In the genomic region with DNA sequence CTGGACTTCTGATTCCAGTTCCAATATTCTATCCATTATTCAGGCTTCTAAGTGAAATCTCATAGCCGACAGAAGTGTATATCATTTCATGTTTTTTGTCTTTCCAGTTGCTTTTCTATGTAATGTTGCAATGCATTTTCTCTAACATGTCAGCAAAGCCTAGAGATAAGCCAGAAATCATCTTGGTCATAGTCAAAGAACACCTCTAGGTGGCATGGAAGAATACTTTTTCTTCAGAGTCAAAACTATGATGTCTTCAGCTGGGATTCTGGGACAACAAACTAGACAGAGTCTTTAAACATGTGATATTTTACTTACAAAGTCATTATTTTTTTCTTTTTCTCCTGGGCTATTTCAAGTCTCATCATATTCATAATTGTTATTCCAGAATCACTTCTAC, we compare ENCODE assay signal across 8 cellular contexts. TPM values are rescaled to one million over a fixed set of nuclear protein-coding genes. Genes with fewer than 3 reads are reported as not detected.
DNase-seq lines count a peak whose midpoint lies in the region; ATAC-seq and TF ChIP-seq lines count a peak whose summit lies in the region.

No MANE protein-coding gene starts in this region.

- peaks cover 16% of the 10 kb centered on the region for H3K27me3 Mint-ChIP-seq in WTC11 (ENCODE audit: low read depth)

- peak in 1 of 8 donors; percentile 36 for ATAC-seq in heart right ventricle
- peak; percentile 24 for ATAC-seq in HG03460 (IDR thresholded peaks at IDR 0.05; ENCODE audit: unreplicated experiment)
- ATAC-seq in WTC11: no peak
- no peak for ATAC-seq in HG02884 (IDR thresholded peaks at IDR 0.05; ENCODE audit: unreplicated experiment)

- peaks cover 0 to 48% (median 0%) of the 10 kb centered on the region in 7 donors for H3K27me3 ChIP-seq in heart right ventricle

- H3K4me1 ChIP-seq in heart right ventricle: peaks cover 0 to 17% (median 0%) of the 10 kb centered on the region in 9 donors

- H3K27ac ChIP-seq in heart right ventricle: peak overlapping the region in 2 of 10 donors; percentile 3 to 47
- no peak overlapping the region for H3K27ac ChIP-seq in VCaP

- no peaks in the 10 kb centered on the region for H3K9me3 ChIP-seq in heart right ventricle

- H3K4me3 Mint-ChIP-seq in WTC11: no peak overlapping the region

- no peaks in the 10 kb centered on the region for H3K9me3 Mint-ChIP-seq in WTC11

- 57 to 58% methylated on average over 1 of the region's 1 CpG for WGBS in heart right ventricle, 2 donors

- no peak overlapping the region for H3K27ac Mint-ChIP-seq in WTC11

- intact Hi-C loops in heart right ventricle (cut with DNase I): loop anchor here in 4 of 10 donors (5.0 to 10.0 kb wide), 3 partner anchors 54 to 476 kb away; a partner anchor contains a TSS
- intact Hi-C loops in cardiac septum (cut with DNase I): loop anchor here (5.0 to 10.0 kb wide), 2 partner anchors 56 to 114 kb away; no protein-coding TSS in a partner anchor

- POLR2A ChIA-PET in WTC11 (lab: Charles Lee): no interaction called here

- CTCF ChIA-PET in WTC11 (lab: Charles Lee): interaction anchor here (0.6 to 2.0 kb wide), 7 partner anchors 14 to 159 kb away, joined by 3 to 7 read pairs (median 5); a partner anchor contains a TSS

- no peaks in the 10 kb centered on the region for H3K36me3 Mint-ChIP-seq in WTC11

- H3K36me3 ChIP-seq in heart right ventricle: no peaks in the 10 kb centered on the region

- H3K4me3 ChIP-seq in heart right ventricle: no peak overlapping the region
- H3K4me3 ChIP-seq in retinal pigment epithelial cell (ENCODE audit: low read length): no peak overlapping the region

- peaks cover 20% of the 10 kb centered on the region for H3K4me1 Mint-ChIP-seq in WTC11

- TF ChIP-seq CTCF in heart right ventricle (IDR thresholded peaks at IDR 0.05) (peak in 6 of 9 donors; percentile 13 to 44 (median 37)), VCaP (conservative IDR thresholded peaks at IDR 0.05) (peak; percentile 67), retinal pigment epithelial cell (conservative IDR thresholded peaks at IDR 0.05; ENCODE audit: low read depth, low read length) (peak; percentile 19), WTC11 (IDR thresholded peaks at IDR 0.05) (no peak)

- DNase-seq in heart right ventricle (no peak), cardiac septum (ENCODE audit: low spot score) (no peak), retinal pigment epithelial cell (ENCODE audit: low read depth) (no peak), WTC11 (ENCODE audit: low spot score) (no peak), cerebellum (ENCODE audit: low spot score) (no peak)

TF ChIP-seq in WTC11, 78 proteins besides CTCF, POLR2A, EP300 and RAD21 (continues in another document):
- TF ChIP-seq ZNF121 (CRISPR knock-in tag; IDR thresholded peaks at IDR 0.05) (no peak), NR3C1 (CRISPR knock-in tag; conservative IDR thresholded peaks at IDR 0.05; ENCODE audit: low read depth) (no peak), SP1 (CRISPR knock-in tag; conservative IDR thresholded peaks at IDR 0.05) (no peak), TEAD1 (CRISPR knock-in tag; IDR thresholded peaks at IDR 0.05) (no peak), ESRRA (CRISPR knock-in tag; IDR thresholded peaks at IDR 0.05; ENCODE audit: borderline replicate concordance) (no peak), SMAD3 (CRISPR knock-in tag; IDR thresholded peaks at IDR 0.05; ENCODE audit: borderline replicate concordance) (no peak), FOXK1 (CRISPR knock-in tag; IDR thresholded peaks at IDR 0.05) (no peak), ZNF263 (CRISPR knock-in tag; IDR thresholded peaks at IDR 0.05; ENCODE audit: low read depth) (no peak)
- TF ChIP-seq, protein P1, sequence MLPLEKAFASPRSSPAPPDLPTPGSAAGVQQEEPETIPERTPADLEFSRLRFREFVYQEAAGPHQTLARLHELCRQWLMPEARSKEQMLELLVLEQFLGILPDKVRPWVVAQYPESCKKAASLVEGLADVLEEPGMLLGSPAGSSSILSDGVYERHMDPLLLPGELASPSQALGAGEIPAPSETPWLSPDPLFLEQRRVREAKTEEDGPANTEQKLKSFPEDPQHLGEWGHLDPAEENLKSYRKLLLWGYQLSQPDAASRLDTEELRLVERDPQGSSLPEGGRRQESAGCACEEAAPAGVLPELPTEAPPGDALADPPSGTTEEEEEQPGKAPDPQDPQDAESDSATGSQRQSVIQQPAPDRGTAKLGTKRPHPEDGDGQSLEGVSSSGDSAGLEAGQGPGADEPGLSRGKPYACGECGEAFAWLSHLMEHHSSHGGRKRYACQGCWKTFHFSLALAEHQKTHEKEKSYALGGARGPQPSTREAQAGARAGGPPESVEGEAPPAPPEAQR (CRISPR knock-in tag; IDR thresholded peaks at IDR 0.05): no peak
- TF ChIP-seq, protein P2, sequence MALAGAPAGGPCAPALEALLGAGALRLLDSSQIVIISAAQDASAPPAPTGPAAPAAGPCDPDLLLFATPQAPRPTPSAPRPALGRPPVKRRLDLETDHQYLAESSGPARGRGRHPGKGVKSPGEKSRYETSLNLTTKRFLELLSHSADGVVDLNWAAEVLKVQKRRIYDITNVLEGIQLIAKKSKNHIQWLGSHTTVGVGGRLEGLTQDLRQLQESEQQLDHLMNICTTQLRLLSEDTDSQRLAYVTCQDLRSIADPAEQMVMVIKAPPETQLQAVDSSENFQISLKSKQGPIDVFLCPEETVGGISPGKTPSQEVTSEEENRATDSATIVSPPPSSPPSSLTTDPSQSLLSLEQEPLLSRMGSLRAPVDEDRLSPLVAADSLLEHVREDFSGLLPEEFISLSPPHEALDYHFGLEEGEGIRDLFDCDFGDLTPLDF (CRISPR knock-in tag; IDR thresholded peaks at IDR 0.05): no peak
- TF ChIP-seq, protein P3, sequence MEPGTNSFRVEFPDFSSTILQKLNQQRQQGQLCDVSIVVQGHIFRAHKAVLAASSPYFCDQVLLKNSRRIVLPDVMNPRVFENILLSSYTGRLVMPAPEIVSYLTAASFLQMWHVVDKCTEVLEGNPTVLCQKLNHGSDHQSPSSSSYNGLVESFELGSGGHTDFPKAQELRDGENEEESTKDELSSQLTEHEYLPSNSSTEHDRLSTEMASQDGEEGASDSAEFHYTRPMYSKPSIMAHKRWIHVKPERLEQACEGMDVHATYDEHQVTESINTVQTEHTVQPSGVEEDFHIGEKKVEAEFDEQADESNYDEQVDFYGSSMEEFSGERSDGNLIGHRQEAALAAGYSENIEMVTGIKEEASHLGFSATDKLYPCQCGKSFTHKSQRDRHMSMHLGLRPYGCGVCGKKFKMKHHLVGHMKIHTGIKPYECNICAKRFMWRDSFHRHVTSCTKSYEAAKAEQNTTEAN (CRISPR knock-in tag; IDR thresholded peaks at IDR 0.05): no peak
- TF ChIP-seq, protein P4, sequence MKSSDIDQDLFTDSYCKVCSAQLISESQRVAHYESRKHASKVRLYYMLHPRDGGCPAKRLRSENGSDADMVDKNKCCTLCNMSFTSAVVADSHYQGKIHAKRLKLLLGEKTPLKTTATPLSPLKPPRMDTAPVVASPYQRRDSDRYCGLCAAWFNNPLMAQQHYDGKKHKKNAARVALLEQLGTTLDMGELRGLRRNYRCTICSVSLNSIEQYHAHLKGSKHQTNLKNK (CRISPR knock-in tag; IDR thresholded peaks at IDR 0.05): no peak
- TF ChIP-seq, protein P5, sequence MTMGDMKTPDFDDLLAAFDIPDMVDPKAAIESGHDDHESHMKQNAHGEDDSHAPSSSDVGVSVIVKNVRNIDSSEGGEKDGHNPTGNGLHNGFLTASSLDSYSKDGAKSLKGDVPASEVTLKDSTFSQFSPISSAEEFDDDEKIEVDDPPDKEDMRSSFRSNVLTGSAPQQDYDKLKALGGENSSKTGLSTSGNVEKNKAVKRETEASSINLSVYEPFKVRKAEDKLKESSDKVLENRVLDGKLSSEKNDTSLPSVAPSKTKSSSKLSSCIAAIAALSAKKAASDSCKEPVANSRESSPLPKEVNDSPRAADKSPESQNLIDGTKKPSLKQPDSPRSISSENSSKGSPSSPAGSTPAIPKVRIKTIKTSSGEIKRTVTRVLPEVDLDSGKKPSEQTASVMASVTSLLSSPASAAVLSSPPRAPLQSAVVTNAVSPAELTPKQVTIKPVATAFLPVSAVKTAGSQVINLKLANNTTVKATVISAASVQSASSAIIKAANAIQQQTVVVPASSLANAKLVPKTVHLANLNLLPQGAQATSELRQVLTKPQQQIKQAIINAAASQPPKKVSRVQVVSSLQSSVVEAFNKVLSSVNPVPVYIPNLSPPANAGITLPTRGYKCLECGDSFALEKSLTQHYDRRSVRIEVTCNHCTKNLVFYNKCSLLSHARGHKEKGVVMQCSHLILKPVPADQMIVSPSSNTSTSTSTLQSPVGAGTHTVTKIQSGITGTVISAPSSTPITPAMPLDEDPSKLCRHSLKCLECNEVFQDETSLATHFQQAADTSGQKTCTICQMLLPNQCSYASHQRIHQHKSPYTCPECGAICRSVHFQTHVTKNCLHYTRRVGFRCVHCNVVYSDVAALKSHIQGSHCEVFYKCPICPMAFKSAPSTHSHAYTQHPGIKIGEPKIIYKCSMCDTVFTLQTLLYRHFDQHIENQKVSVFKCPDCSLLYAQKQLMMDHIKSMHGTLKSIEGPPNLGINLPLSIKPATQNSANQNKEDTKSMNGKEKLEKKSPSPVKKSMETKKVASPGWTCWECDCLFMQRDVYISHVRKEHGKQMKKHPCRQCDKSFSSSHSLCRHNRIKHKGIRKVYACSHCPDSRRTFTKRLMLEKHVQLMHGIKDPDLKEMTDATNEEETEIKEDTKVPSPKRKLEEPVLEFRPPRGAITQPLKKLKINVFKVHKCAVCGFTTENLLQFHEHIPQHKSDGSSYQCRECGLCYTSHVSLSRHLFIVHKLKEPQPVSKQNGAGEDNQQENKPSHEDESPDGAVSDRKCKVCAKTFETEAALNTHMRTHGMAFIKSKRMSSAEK (CRISPR knock-in tag; IDR thresholded peaks at IDR 0.05; ENCODE audit: borderline replicate concordance): no peak
- TF ChIP-seq, protein P6, sequence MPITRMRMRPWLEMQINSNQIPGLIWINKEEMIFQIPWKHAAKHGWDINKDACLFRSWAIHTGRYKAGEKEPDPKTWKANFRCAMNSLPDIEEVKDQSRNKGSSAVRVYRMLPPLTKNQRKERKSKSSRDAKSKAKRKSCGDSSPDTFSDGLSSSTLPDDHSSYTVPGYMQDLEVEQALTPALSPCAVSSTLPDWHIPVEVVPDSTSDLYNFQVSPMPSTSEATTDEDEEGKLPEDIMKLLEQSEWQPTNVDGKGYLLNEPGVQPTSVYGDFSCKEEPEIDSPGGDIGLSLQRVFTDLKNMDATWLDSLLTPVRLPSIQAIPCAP (CRISPR knock-in tag; IDR thresholded peaks at IDR 0.05): no peak

RNA-seq across cellular contexts. Expression of a gene that starts 4.4 kb away (rescaled TPM):
- total RNA-seq in heart right ventricle (10 to 100 TPM in 8 of 10 donors, 1 to 10 TPM in 2; 7.4 to 21.7 (median 14.1) TPM), cardiac septum (14.3 TPM), WTC11 (2021) (1.8 to 3.0 TPM (median 2.4 TPM) in 3 replicates), cerebellum (8.3 TPM)
- polyA plus RNA-seq in heart right ventricle: 1 to 10 TPM; 1.5 to 6.9 TPM

RNA-seq across cellular contexts. Expression of a gene that starts 45.2 kb away (rescaled TPM):
- total RNA-seq in heart right ventricle: 1 to 10 TPM; 3.1 to 7.6 (median 4.8) TPM
- polyA plus RNA-seq in heart right ventricle: 1 to 10 TPM; 3.5 to 4.4 TPM
- total RNA-seq in cardiac septum: 6.1 TPM
- 23.0 to 23.4 TPM (median 23.2 TPM) in 3 replicates for total RNA-seq in WTC11 (2021)
- total RNA-seq in cerebellum: 19.7 TPM
